ENCODE assay signal across 8 cellular contexts in the genomic region with DNA sequence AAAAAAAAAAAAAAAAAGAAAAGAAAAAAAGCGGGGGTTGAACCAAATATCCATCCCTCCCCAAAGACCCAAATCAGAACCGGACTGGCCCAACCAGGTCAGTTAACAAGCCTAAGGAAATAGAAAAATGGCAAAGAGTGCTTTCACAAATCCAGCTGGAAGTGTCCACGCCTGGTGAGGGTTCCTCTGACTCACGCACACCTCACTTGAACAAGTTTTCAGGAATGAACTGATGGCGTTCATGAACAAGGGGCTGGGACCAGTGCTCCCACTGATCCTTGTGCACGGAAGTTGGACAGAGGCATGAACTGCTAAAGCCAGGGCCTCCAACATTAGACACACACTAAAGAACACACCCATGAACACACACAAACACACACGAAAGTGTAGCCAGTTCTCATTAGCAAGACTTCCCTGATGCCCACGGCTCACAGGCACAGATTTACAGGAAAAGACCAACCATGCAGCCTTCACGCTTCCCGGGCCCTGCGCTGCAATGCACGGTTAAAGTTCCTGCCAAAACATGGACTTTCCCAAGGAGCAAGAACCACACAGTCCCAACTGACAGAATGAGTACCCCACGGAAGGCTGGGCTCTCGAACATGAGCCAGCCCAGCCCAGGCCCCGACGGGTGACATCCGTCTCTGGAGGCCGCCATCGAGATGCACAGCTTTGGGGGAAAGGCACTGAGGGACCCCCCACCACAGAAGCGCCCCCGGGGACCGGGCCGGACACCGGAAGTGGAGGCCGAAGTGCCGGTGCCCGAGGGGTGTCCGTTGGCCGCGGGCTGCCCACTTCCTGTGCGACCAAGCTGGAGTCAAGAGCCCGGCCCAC. TPM values are rescaled to one million over a fixed set of nuclear protein-coding genes. Genes with fewer than 3 reads are reported as not detected.
DNase-seq lines count a peak whose midpoint lies in the region; ATAC-seq and TF ChIP-seq lines count a peak whose summit lies in the region.

No MANE protein-coding gene starts in this region.

- peaks cover 6% of the 10 kb centered on the region for H3K36me3 ChIP-seq in effector memory CD4-positive, alpha-beta T cell (ENCODE audit: control insufficient read depth, insufficient read depth, low read length)
- H3K36me3 ChIP-seq in mesodermal cell (ENCODE audit: control insufficient read depth, insufficient read depth, low read length): peaks cover 35% of the 10 kb centered on the region
- no peaks in the 10 kb centered on the region for H3K36me3 ChIP-seq in testis (ENCODE audit: low read depth, missing control alignments)

- no peaks in the 10 kb centered on the region for H3K27me3 ChIP-seq in effector memory CD4-positive, alpha-beta T cell (replicated peaks; ENCODE audit: control insufficient read depth, insufficient read depth, low read length, poor library complexity, severe bottlenecking)
- H3K27me3 ChIP-seq in testis: no peaks in the 10 kb centered on the region

- DNase-seq in AG08395 (ENCODE audit: low spot score): peak; percentile 58
- peak; percentile 20 for DNase-seq in SW480 (ENCODE audit: low spot score)
- peak in 1 of 3 donors; percentile 7 for DNase-seq in effector memory CD4-positive, alpha-beta T cell
- DNase-seq in testis: peak; percentile 17
- DNase-seq in NCI-H510A (lab: John Stamatoyannopoulos, UW): no peak

- 5 to 7% methylated on average over 26 to 30 of the region's 32 CpGs for WGBS in mesodermal cell (ENCODE audit: insufficient coverage in 2 of 2), 2 experiments
- WGBS in testis, 2 donors: 2 to 4% methylated on average over 9 to 24 of the region's 32 CpGs

- peak overlapping the region; percentile 84 for H3K27ac ChIP-seq in effector memory CD4-positive, alpha-beta T cell (ENCODE audit: insufficient read depth, low read length, poor library complexity, severe bottlenecking)
- H3K27ac ChIP-seq in mesodermal cell (ENCODE audit: low read depth, low read length, severe bottlenecking) (peak overlapping the region; percentile 76), testis (peak overlapping the region; percentile 86 to 89)

- peak overlapping the region; percentile 98 for H3K4me3 ChIP-seq in effector memory CD4-positive, alpha-beta T cell (ENCODE audit: insufficient read depth, low read depth, low read length, poor library complexity, severe bottlenecking)
- H3K4me3 ChIP-seq in mesodermal cell (ENCODE audit: extremely low read depth, insufficient read depth, low read length, poor library complexity, severe bottlenecking) (peak overlapping the region; percentile 82), testis (peak overlapping the region; percentile 89 to 91)

- intact Hi-C loops in testis (cut with DNase I; ENCODE audit: low total_unique reads): no loop called here

- no peak for TF ChIP-seq CTCF in testis (IDR thresholded peaks at IDR 0.05)

- H3K9me3 ChIP-seq in effector memory CD4-positive, alpha-beta T cell (ENCODE audit: control insufficient read depth, low read length): no peaks in the 10 kb centered on the region
- no peaks in the 10 kb centered on the region for H3K9me3 ChIP-seq in mesodermal cell (ENCODE audit: control insufficient read depth, low read length)
- no peaks in the 10 kb centered on the region for H3K9me3 ChIP-seq in testis

- ATAC-seq in GM18873 (IDR thresholded peaks at IDR 0.05; ENCODE audit: low FRiP score, unreplicated experiment): peak; percentile 11
- ATAC-seq in HG03342 (IDR thresholded peaks at IDR 0.05; ENCODE audit: unreplicated experiment): peak; percentile 9

- TF ChIP-seq POLR2A in testis (IDR thresholded peaks at IDR 0.05): no peak

- H3K4me1 ChIP-seq in effector memory CD4-positive, alpha-beta T cell (ENCODE audit: control insufficient read depth, insufficient read depth, low read length, poor library complexity, severe bottlenecking): peaks cover 16% of the 10 kb centered on the region
- H3K4me1 ChIP-seq in mesodermal cell (ENCODE audit: control insufficient read depth, insufficient read depth, low read length, poor library complexity, severe bottlenecking) (peaks cover 5% of the 10 kb centered on the region), testis (peaks cover 6% of the 10 kb centered on the region)

RNA-seq across cellular contexts. Expression of a gene that starts 0.9 kb away (rescaled TPM):
- polyA plus RNA-seq in mesodermal cell (2013, experiment 1 of 2): 97.4 TPM
- 94.1 TPM for polyA plus RNA-seq in mesodermal cell (2013, experiment 2 of 2)
- 100 to 1,000 TPM; 103 to 145 TPM for total RNA-seq in testis
- 96.5 TPM for polyA plus RNA-seq in testis (ENCODE audit: insufficient read depth, low read depth, low replicate concordance)

RNA-seq across cellular contexts. Expression of a gene that starts 37.2 kb away (rescaled TPM):
- 11.6 TPM for polyA plus RNA-seq in mesodermal cell (2013, experiment 1 of 2)
- polyA plus RNA-seq in mesodermal cell (2013, experiment 2 of 2): 8.0 TPM
- total RNA-seq in testis: 10 to 100 TPM in 1 of 2 donors, 1 to 10 TPM in 1; 8.7 to 13.7 TPM
- polyA plus RNA-seq in testis (ENCODE audit: insufficient read depth, low read depth, low replicate concordance): 11.9 TPM

RNA-seq across cellular contexts. Expression of a gene that starts 58.1 kb away (rescaled TPM):
- 51.7 TPM for polyA plus RNA-seq in mesodermal cell (2013, experiment 1 of 2)
- polyA plus RNA-seq in mesodermal cell (2013, experiment 2 of 2): 46.7 TPM
- total RNA-seq in testis: 10 to 100 TPM; 63.5 to 91.8 TPM
- 53.3 TPM for polyA plus RNA-seq in testis (ENCODE audit: insufficient read depth, low read depth, low replicate concordance)
